Comparison of ENCODE assay signal across 11 cellular contexts in genomic region chr9:112112519-112112918, GRCh38.
A peak's percentile ranks its signal among the peaks of the same experiment; 100 is the strongest.
DNase-seq lines count a peak whose midpoint lies in the region; ATAC-seq, FAIRE-seq and TF ChIP-seq lines count a peak whose summit lies in the region.
"Had no signal": no experiment of that assay in that cellular context is flagged by ENCODE, and none has a peak within 500 bp of the region (broad histone marks: within the 10 kb centered on the region; RNA-seq: fewer than 3 reads in every experiment).

No MANE protein-coding gene starts in this region.

- TF ChIP-seq CTCF in MCF 10A (IDR thresholded peaks at IDR 0.05; ENCODE audit: unreplicated experiment) (no peak), breast epithelium (IDR thresholded peaks at IDR 0.05) (no peak), thyroid gland (IDR thresholded peaks at IDR 0.05) (no peak)

- H3K27ac Mint-ChIP-seq in MCF 10A (ENCODE audit: low read depth, unreplicated experiment) = peak overlapping the region; percentile 78

- no TSS peak for BruUV-seq in MCF 10A (replicated peaks; lab: Mats Ljungman, UMichigan)

- no peak for TF ChIP-seq POLR2A in breast epithelium (IDR thresholded peaks at IDR 0.05)
- no peak for TF ChIP-seq POLR2A in thyroid gland (IDR thresholded peaks at IDR 0.05)

- H3K4me3 ChIP-seq in breast epithelium (no peak overlapping the region), thyroid gland (replicated peaks in 1 of 3) (no peak overlapping the region)
- H3K4me3 ChIP-seq: cardiac muscle cell, upper lobe of right lung had no signal

- 71 to 79% methylated on average over 4 of the region's 4 CpGs for WGBS in thyroid gland, 2 donors

- DNase-seq in MCF 10A (ENCODE audit: unreplicated experiment) (peak; percentile 83), breast epithelium (ENCODE audit: low spot score in 2 of 2) (no peak), T1000 (lab: John Stamatoyannopoulos, UW) (peak; percentile 48), fibroblast of the conjunctiva (ENCODE audit: low read depth) (peak; percentile 29), urothelium cell line (ENCODE audit: low spot score) (peak; percentile 69), thyroid gland (no peak), NCI-H748 (lab: John Stamatoyannopoulos, UW; ENCODE audit: unreplicated experiment) (no peak)
- DNase-seq: NCI-H2029 treated with DMSO at 0.1 percent for 48 hours, upper lobe of right lung had no signal

- ATAC-seq in GM21447 (IDR thresholded peaks at IDR 0.05; ENCODE audit: unreplicated experiment) = no peak

- H3K36me3 Mint-ChIP-seq in MCF 10A (ENCODE audit: insufficient read depth, unreplicated experiment) = no peaks in the 10 kb centered on the region

- H3K36me3 ChIP-seq in breast epithelium = no peaks in the 10 kb centered on the region
- no peaks in the 10 kb centered on the region for H3K36me3 ChIP-seq in thyroid gland

- H3K9me3 Mint-ChIP-seq in MCF 10A (ENCODE audit: unreplicated experiment) = no peaks in the 10 kb centered on the region

- H3K27ac ChIP-seq in breast epithelium (no peak overlapping the region), thyroid gland (no peak overlapping the region)
- H3K27ac ChIP-seq: cardiac muscle cell, upper lobe of right lung had no signal

- no peaks in the 10 kb centered on the region for H3K4me1 ChIP-seq in breast epithelium
- H3K4me1 ChIP-seq in thyroid gland = no peaks in the 10 kb centered on the region
- H3K4me1 ChIP-seq: upper lobe of right lung had no signal

- H3K4me1 Mint-ChIP-seq in MCF 10A (ENCODE audit: insufficient read depth, unreplicated experiment) = peaks cover 23% of the 10 kb centered on the region

- H3K9me3 ChIP-seq in breast epithelium (no peaks in the 10 kb centered on the region), thyroid gland (no peaks in the 10 kb centered on the region)
- H3K9me3 ChIP-seq: upper lobe of right lung had no signal

- POLR2A ChIA-PET in MCF 10A (lab: Yijun Ruan, JAX) = interaction anchor here (0.6 to 3.7 kb wide), 13 partner anchors 10 to 373 kb away, joined by 3 to 34 read pairs (median 4); partner anchors contain the start of genes HSDL2, KIAA1958 and PTBP3

- H3K4me3 Mint-ChIP-seq in MCF 10A (ENCODE audit: unreplicated experiment) = no peak overlapping the region

- no peaks in the 10 kb centered on the region for H3K27me3 Mint-ChIP-seq in MCF 10A (ENCODE audit: insufficient read depth, unreplicated experiment)

- no peaks in the 10 kb centered on the region for H3K27me3 ChIP-seq in breast epithelium
- no peaks in the 10 kb centered on the region for H3K27me3 ChIP-seq in thyroid gland
- H3K27me3 ChIP-seq: cardiac muscle cell, upper lobe of right lung had no signal

- CTCF ChIA-PET in MCF 10A (lab: Yijun Ruan, JAX) = interaction anchor here (0.5 to 3.5 kb wide), 52 partner anchors 10 to 791 kb away, joined by 3 to 110 read pairs (median 4); partner anchors contain the start of genes PTBP3 and SUSD1

- intact Hi-C loops in MCF 10A (cut with micrococcal nuclease) = loop anchor here (5.0 kb wide), 2 partner anchors 600 to 710 kb away; no protein-coding TSS in a partner anchor
- intact Hi-C loops in breast epithelium (cut with DNase I; ENCODE audit: low total_unique reads) = no loop called here
- intact Hi-C loops in thyroid gland (cut with DNase I) = no loop called here

- no peak for FAIRE-seq in urothelium cell line (lab: Jason Lieb, UNC)

Comparison
In these comparisons a context has a peak if more than half of its experiments do, and no peak if none do; other contexts are left out.
1. DNase-seq: peak in MCF 10A (single experiment), T1000 (single experiment), fibroblast of the conjunctiva (single experiment) and urothelium cell line (single experiment); none in breast epithelium (0 of 2), thyroid gland (0 of 2) and NCI-H748 (single experiment).